ENCODE assay signal across 17 cellular contexts in the genomic region with DNA sequence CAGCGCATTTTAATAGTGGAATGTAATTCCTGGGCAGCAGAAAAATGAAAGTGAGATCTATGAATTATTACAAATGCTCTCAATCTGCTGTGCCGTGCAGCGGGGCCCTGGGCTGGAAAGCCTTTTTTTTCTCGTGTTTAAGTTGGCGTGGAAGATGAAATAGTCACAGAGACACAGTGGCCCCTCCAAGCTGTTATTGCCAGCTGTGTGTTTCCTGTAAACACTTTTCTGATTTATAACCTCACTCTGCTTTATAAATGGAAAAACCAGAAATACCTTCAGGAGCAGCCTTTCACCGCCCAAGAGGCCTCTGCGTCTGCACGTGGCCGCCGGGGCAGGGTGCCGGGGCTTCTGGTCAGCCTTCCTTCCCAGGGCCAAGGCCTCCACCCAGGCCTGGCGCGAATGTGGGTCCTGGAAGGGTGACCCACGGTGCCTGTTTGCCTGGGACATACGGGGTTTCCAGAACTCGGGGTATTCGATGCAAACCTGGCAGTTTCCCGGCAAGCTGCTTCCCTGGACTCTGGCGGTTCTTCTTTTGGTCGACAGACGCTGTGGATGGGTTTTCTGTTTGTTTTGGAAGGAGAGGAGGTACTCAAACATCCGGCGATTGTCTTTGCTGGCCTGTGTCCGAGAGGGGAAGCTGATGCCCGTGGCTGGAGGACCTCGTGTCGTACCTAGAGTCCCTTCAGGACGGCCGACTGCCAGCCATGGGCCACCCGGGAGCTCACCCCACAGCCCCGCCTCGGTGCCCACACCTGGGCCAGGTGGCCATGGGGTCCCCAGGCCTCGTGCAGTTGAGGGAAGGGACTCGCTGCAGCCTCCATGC.
DNase-seq lines count a peak whose midpoint lies in the region; ATAC-seq, FAIRE-seq and TF ChIP-seq lines count a peak whose summit lies in the region.
"Had no signal": no experiment of that assay in that cellular context is flagged by ENCODE, and none has a peak within 500 bp of the region (broad histone marks: within the 10 kb centered on the region; RNA-seq: fewer than 3 reads in every experiment).

No MANE protein-coding gene starts in this region.

- FAIRE-seq in HepG2 (lab: Jason Lieb, UNC) = no peak

- no peak overlapping the region for H3K9ac ChIP-seq in HepG2 (ENCODE audit: insufficient read depth, low read depth, low read length)

- WGBS in HepG2 (ENCODE audit: low lambda C conversion rate) = 55% methylated on average over 5 of the region's 34 CpGs

- no peaks in the 10 kb centered on the region for H4K20me1 ChIP-seq in HepG2 (ENCODE audit: insufficient read depth, low read length)

- H3K4me1 ChIP-seq in HepG2 (ENCODE audit: insufficient read depth, low read length) = peaks cover 8% of the 10 kb centered on the region; the same call in 1 of the 2 replicates
- H3K4me1 ChIP-seq: foreskin keratinocyte, uterus had no signal

- H3K36me3 ChIP-seq in H7 (replicated peaks; ENCODE audit: control insufficient read depth, insufficient read depth, low read length) (no peaks in the 10 kb centered on the region), HepG2 (replicated peaks in 1 of 2; ENCODE audit: control insufficient read depth in 1 of 2, insufficient read depth in 2 of 2, low read length in 2 of 2) (no peaks in the 10 kb centered on the region)
- H3K36me3 ChIP-seq: brain microvascular endothelial cell, uterus had no signal

- no peaks in the 10 kb centered on the region for H3K9me3 ChIP-seq in HepG2 (ENCODE audit: low read length)
- H3K9me3 ChIP-seq: uterus had no signal

- ATAC-seq in WTC11 = peak; percentile 32
- peak; percentile 43 for ATAC-seq in HepG2
- no peak for ATAC-seq in HG03159 (IDR thresholded peaks at IDR 0.05; ENCODE audit: unreplicated experiment)
- no peak for ATAC-seq in GM21367 (IDR thresholded peaks at IDR 0.05; ENCODE audit: unreplicated experiment)
- no peak for ATAC-seq in stimulated activated effector memory CD8-positive, alpha-beta T cell treated with anti-CD3 and anti-CD28 coated beads, Interleukin-12 subunit alpha, Interleukin-12 subunit beta, amount 100 ng/mL, for 72 hours

- H3K27ac ChIP-seq in HepG2 (ENCODE audit: extremely low read length, insufficient read depth, low read length) = no peak overlapping the region
- H3K27ac ChIP-seq: brain microvascular endothelial cell, foreskin keratinocyte had no signal

- H3K4me1 Mint-ChIP-seq in CD14-positive monocyte (no peaks in the 10 kb centered on the region), WTC11 (no peaks in the 10 kb centered on the region)
- no peaks in the 10 kb centered on the region for H3K4me1 Mint-ChIP-seq in stimulated activated effector memory CD8-positive, alpha-beta T cell treated with anti-CD3 and anti-CD28 coated beads, Interleukin-12 subunit alpha, Interleukin-12 subunit beta, amount 100 ng/mL, for 72 hours
- H3K4me1 Mint-ChIP-seq: activated B cell treated with CpG ODN at 0.5 μM for 24 hours had no signal

- DNase-seq in CD14-positive monocyte (ENCODE audit: low spot score) (no peak), H7 (peak; percentile 29), WTC11 (ENCODE audit: low spot score) (no peak), HepG2 (ENCODE audit: low spot score) (no peak), NCI-H510A (lab: John Stamatoyannopoulos, UW) (no peak)
- DNase-seq in stimulated activated effector memory CD8-positive, alpha-beta T cell treated with anti-CD3 and anti-CD28 coated beads, Interleukin-12 subunit alpha, Interleukin-12 subunit beta, amount 100 ng/mL, for 72 hours (ENCODE audit: low spot score in 2 of 2) = no peak
- DNase-seq: activated B cell treated with CpG ODN at 0.5 μM for 24 hours; brain microvascular endothelial cell; effector memory CD4-positive, alpha-beta T cell; foreskin keratinocyte; KBM-7; NCI-H1436 treated with DMSO at 0.1 percent for 48 hours; NCI-H345 had no signal

- no TSS peak for BruUV-seq in HepG2 (replicated peaks; lab: Mats Ljungman, UMichigan)

- H3K27ac Mint-ChIP-seq in CD14-positive monocyte (no peak overlapping the region), WTC11 (no peak overlapping the region)
- H3K27ac Mint-ChIP-seq in stimulated activated effector memory CD8-positive, alpha-beta T cell treated with anti-CD3 and anti-CD28 coated beads, Interleukin-12 subunit alpha, Interleukin-12 subunit beta, amount 100 ng/mL, for 72 hours = no peak overlapping the region
- H3K27ac Mint-ChIP-seq: activated B cell treated with CpG ODN at 0.5 μM for 24 hours; activated naive CD4-positive, alpha-beta T cell treated with anti-CD3 and anti-CD28 coated beads, Interleukin-2, amount 50 U/mL, for 72 hours had no signal

- intact Hi-C loops in CD14-positive monocyte (cut with micrococcal nuclease) = no loop called here
- intact Hi-C loops in HepG2 (cut with micrococcal nuclease; ENCODE audit: unreplicated experiment) = no loop called here

- CTCF ChIA-PET in WTC11 (lab: Charles Lee) (interaction anchor here (0.9 kb wide), 1 partner anchor 110 kb away, joined by 3 read pairs; no protein-coding TSS in a partner anchor), HepG2 (lab: Yijun Ruan, JAX; ENCODE audit: low intra/inter-chr PET ratio, low total read pairs) (no interaction called here)

- POLR2A ChIA-PET in WTC11 (lab: Charles Lee) = no interaction called here
- POLR2A ChIA-PET in HepG2 (lab: Yijun Ruan, JAX) = no interaction called here

- no peak overlapping the region for H3K4me3 Mint-ChIP-seq in CD14-positive monocyte
- no peak overlapping the region for H3K4me3 Mint-ChIP-seq in WTC11
- H3K4me3 Mint-ChIP-seq in stimulated activated effector memory CD8-positive, alpha-beta T cell treated with anti-CD3 and anti-CD28 coated beads, Interleukin-12 subunit alpha, Interleukin-12 subunit beta, amount 100 ng/mL, for 72 hours = no peak overlapping the region
- H3K4me3 Mint-ChIP-seq: activated B cell treated with CpG ODN at 0.5 μM for 24 hours had no signal

- H3K27me3 ChIP-seq in H7 (ENCODE audit: control insufficient read depth, insufficient read depth, low read length) (peaks cover 6% of the 10 kb centered on the region; the same call in 1 of the 2 replicates), HepG2 (ENCODE audit: control insufficient read depth in 1 of 2, insufficient read depth in 2 of 2, low read length in 2 of 2) (no peaks in the 10 kb centered on the region)
- H3K27me3 ChIP-seq: brain microvascular endothelial cell, foreskin keratinocyte, uterus had no signal

- no peak for TF ChIP-seq RAD21 in HepG2 (CRISPR knock-in tag; IDR thresholded peaks at IDR 0.05)

- H3K36me3 Mint-ChIP-seq in CD14-positive monocyte = no peaks in the 10 kb centered on the region
- H3K36me3 Mint-ChIP-seq in WTC11 = no peaks in the 10 kb centered on the region
- no peaks in the 10 kb centered on the region for H3K36me3 Mint-ChIP-seq in stimulated activated effector memory CD8-positive, alpha-beta T cell treated with anti-CD3 and anti-CD28 coated beads, Interleukin-12 subunit alpha, Interleukin-12 subunit beta, amount 100 ng/mL, for 72 hours
- H3K36me3 Mint-ChIP-seq: activated naive CD4-positive, alpha-beta T cell treated with anti-CD3 and anti-CD28 coated beads, Interleukin-2, amount 50 U/mL, for 72 hours had no signal

- TF ChIP-seq EP300 in HepG2 (IDR thresholded peaks at IDR 0.05; ENCODE audit: low read depth in 2 of 2, low read length in 2 of 2) (no peak), HepG2 (CRISPR knock-in tag; IDR thresholded peaks at IDR 0.05; ENCODE audit: borderline replicate concordance) (no peak)

- H3K9me3 Mint-ChIP-seq in CD14-positive monocyte = peaks cover 4 to 20% (median 13%) of the 10 kb centered on the region in 7 donors
- no peaks in the 10 kb centered on the region for H3K9me3 Mint-ChIP-seq in WTC11
- no peaks in the 10 kb centered on the region for H3K9me3 Mint-ChIP-seq in stimulated activated effector memory CD8-positive, alpha-beta T cell treated with anti-CD3 and anti-CD28 coated beads, Interleukin-12 subunit alpha, Interleukin-12 subunit beta, amount 100 ng/mL, for 72 hours
- H3K9me3 Mint-ChIP-seq: activated B cell treated with CpG ODN at 0.5 μM for 24 hours; activated naive CD4-positive, alpha-beta T cell treated with anti-CD3 and anti-CD28 coated beads, Interleukin-2, amount 50 U/mL, for 72 hours had no signal

- peaks cover 0 to 11% (median 7%) of the 10 kb centered on the region in 3 donors for H3K27me3 Mint-ChIP-seq in CD14-positive monocyte (ENCODE audit: low read depth in 3 of 3)
- H3K27me3 Mint-ChIP-seq in WTC11 (ENCODE audit: low read depth) = peaks cover 11% of the 10 kb centered on the region

- TF ChIP-seq CTCF in CD14-positive monocyte (IDR thresholded peaks at IDR 0.05) (peak; percentile 15), WTC11 (IDR thresholded peaks at IDR 0.05) (peak; percentile 49; the same call in 1 of the 2 replicates), HepG2 (CRISPR knock-in tag; IDR thresholded peaks at IDR 0.05) (no peak)

- no peak overlapping the region for H2AFZ ChIP-seq in HepG2 (ENCODE audit: low read length)

- TF ChIP-seq POLR2A in HepG2 (IDR thresholded peaks at IDR 0.05; ENCODE audit: insufficient read depth in 1 of 2, low read depth in 2 of 2, low read length in 2 of 2) = no peak

- H3K4me3 ChIP-seq in H7 (ENCODE audit: insufficient read depth, low read depth, low read length) (no peak overlapping the region), HepG2 (replicated peaks in 1 of 3; ENCODE audit: insufficient read depth in 1 of 3, low read depth in 2 of 3, low read length in 3 of 3) (no peak overlapping the region)
- H3K4me3 ChIP-seq: uterus had no signal

- H3K79me2 ChIP-seq in HepG2 (ENCODE audit: insufficient read depth, low read length) = no peaks in the 10 kb centered on the region

- peak overlapping the region; percentile 25; the same call in 1 of the 2 replicates for H3K4me2 ChIP-seq in HepG2 (ENCODE audit: low read depth, low read length)

- in situ Hi-C loops in HepG2 (cut with HindIII; ENCODE audit: extremely low pct_ligation_motif_present, low pct_unique_long_range_greater_than_20kb) = no loop called here

TF ChIP-seq in HepG2, 621 proteins besides CTCF, POLR2A, EP300 and RAD21 (continues in another document):
- no peak for TF ChIP-seq MXI1 (IDR thresholded peaks at IDR 0.05; ENCODE audit: borderline replicate concordance, low read depth, low read length)
- no peak for TF ChIP-seq ZNF296 (CRISPR knock-in tag; conservative IDR thresholded peaks at IDR 0.05)
- TF ChIP-seq MBD4 (IDR thresholded peaks at IDR 0.05; ENCODE audit: borderline replicate concordance, low read length) = no peak
- TF ChIP-seq, protein P1, sequence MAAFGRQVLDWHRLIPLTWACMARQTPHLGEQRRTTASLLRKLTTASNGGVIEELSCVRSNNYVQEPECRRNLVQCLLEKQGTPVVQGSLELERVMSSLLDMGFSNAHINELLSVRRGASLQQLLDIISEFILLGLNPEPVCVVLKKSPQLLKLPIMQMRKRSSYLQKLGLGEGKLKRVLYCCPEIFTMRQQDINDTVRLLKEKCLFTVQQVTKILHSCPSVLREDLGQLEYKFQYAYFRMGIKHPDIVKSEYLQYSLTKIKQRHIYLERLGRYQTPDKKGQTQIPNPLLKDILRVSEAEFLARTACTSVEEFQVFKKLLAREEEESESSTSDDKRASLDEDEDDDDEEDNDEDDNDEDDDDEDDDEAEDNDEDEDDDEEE (CRISPR knock-in tag; IDR thresholded peaks at IDR 0.05) = no peak
- TF ChIP-seq NBN (conservative IDR thresholded peaks at IDR 0.05) = no peak
- TF ChIP-seq TCF7 (IDR thresholded peaks at IDR 0.05; ENCODE audit: low read depth) = no peak

Comparison
In these comparisons a context has a peak if more than half of its experiments do, and no peak if none do; other contexts are left out.
1. ATAC-seq: peak in WTC11 (single experiment) and HepG2 (single experiment); none in HG03159 (single experiment), GM21367 (single experiment) and stimulated activated effector memory CD8-positive, alpha-beta T cell treated with anti-CD3 and anti-CD28 coated beads, Interleukin-12 subunit alpha, Interleukin-12 subunit beta, amount 100 ng/mL, for 72 hours (single experiment).